Comparison of ENCODE assay signal across 23 cellular contexts in genomic region chr6:130122243-130122642, GRCh38.
"Had no signal": no experiment of that assay in that cellular context is flagged by ENCODE, and none has a peak within 500 bp of the region (broad histone marks: within the 10 kb centered on the region; RNA-seq: fewer than 3 reads in every experiment).

No MANE protein-coding gene starts in this region.

- H3K4me3 ChIP-seq: cardiac muscle cell, MG63 had no signal

- H3K27me3 ChIP-seq: brain microvascular endothelial cell, cardiac muscle cell, MG63 had no signal

- DNase-seq: activated CD4-positive, alpha-beta T cell treated with anti-CD3 and anti-CD28 coated beads, Interleukin-2, amount 10 ng/mL, durations not matched to agents 24 days and 14 days; activated CD4-positive, alpha-beta T cell treated with anti-CD3 and anti-CD28 coated beads, Interleukin-2, amount 50 U/mL, for 48 hours; activated gamma-delta T cell; activated naive CD4-positive, alpha-beta T cell treated with anti-CD3 and anti-CD28 coated beads for 36 hours; activated T-cell treated with anti-CD3 and anti-CD28 coated beads for 4 hours; activated T-cell treated with anti-CD3 and anti-CD28 coated beads, Interleukin-2, amount 50 U/mL, for 48 hours; amygdala; brain microvascular endothelial cell; cerebellar nuclear complex; MG63; MV-4-11; NCI-H1092 treated with DMSO at 0.1 percent for 48 hours; NCI-H1417 treated with DMSO at 0.1 percent for 48 hours; NCI-H1694 treated with DMSO at 0.1 percent for 48 hours; NCI-H2029 treated with DMSO at 0.1 percent for 48 hours; NCI-H345; NCI-H510A; PC-3; SHP77 treated with DMSO at 0.1 percent for 48 hours had no signal

- H3K4me3 Mint-ChIP-seq: activated CD4-positive, alpha-beta T cell treated with anti-CD3 and anti-CD28 coated beads, Interleukin-2, amount 10 ng/mL, durations not matched to agents 24 days and 14 days; activated naive CD4-positive, alpha-beta T cell treated with anti-CD3 and anti-CD28 coated beads for 36 hours; activated naive CD8-positive, alpha-beta T cell; activated T-helper 17 cell treated with anti-CD3 and anti-CD28 coated beads, Interleukin-2, amount 50 U/mL, for 72 hours; T-helper 1 cell treated with Interleukin-12 subunit alpha and Interleukin-12 subunit beta and Interleukin-4 antibody, amounts not matched to agents 30 μg/mL and 1 μg/mL, for 36 hours had no signal

- H3K27ac Mint-ChIP-seq: activated CD4-positive, alpha-beta T cell treated with anti-CD3 and anti-CD28 coated beads, Interleukin-2, amount 10 ng/mL, durations not matched to agents 24 days and 14 days; activated naive CD4-positive, alpha-beta T cell treated with anti-CD3 and anti-CD28 coated beads for 36 hours; activated naive CD8-positive, alpha-beta T cell; activated T-helper 17 cell treated with anti-CD3 and anti-CD28 coated beads, Interleukin-2, amount 50 U/mL, for 72 hours; T-helper 1 cell treated with Interleukin-12 subunit alpha and Interleukin-12 subunit beta and Interleukin-4 antibody, amounts not matched to agents 30 μg/mL and 1 μg/mL, for 36 hours had no signal

- H3K9me3 ChIP-seq: MG63 had no signal

- H3K27ac ChIP-seq: brain microvascular endothelial cell, cardiac muscle cell had no signal

- H3K9me3 Mint-ChIP-seq: activated naive CD4-positive, alpha-beta T cell treated with anti-CD3 and anti-CD28 coated beads for 36 hours; activated T-helper 17 cell treated with anti-CD3 and anti-CD28 coated beads, Interleukin-2, amount 50 U/mL, for 72 hours had no signal

- H3K27me3 Mint-ChIP-seq: activated CD4-positive, alpha-beta T cell treated with anti-CD3 and anti-CD28 coated beads, Interleukin-2, amount 10 ng/mL, durations not matched to agents 24 days and 14 days; activated naive CD8-positive, alpha-beta T cell; activated T-helper 17 cell treated with anti-CD3 and anti-CD28 coated beads, Interleukin-2, amount 50 U/mL, for 72 hours had no signal

- H3K36me3 ChIP-seq: brain microvascular endothelial cell, cardiac muscle cell, MG63 had no signal

- ATAC-seq: activated T-helper 17 cell treated with anti-CD3 and anti-CD28 coated beads, Interleukin-2, amount 50 U/mL, for 72 hours; PC-3 had no signal
